ENCODE assay signal across 17 cellular contexts in genomic region chr4:122662701-122663100, GRCh38. TPM values are rescaled to one million over a fixed set of nuclear protein-coding genes. Genes with fewer than 3 reads are reported as not detected.
DNase-seq lines count a peak whose midpoint lies in the region; ATAC-seq and TF ChIP-seq lines count a peak whose summit lies in the region.
"Had no signal": no experiment of that assay in that cellular context is flagged by ENCODE, and none has a peak within 500 bp of the region (broad histone marks: within the 10 kb centered on the region; RNA-seq: fewer than 3 reads in every experiment).

No MANE protein-coding gene starts in this region.

- no peaks in the 10 kb centered on the region for H3K36me3 ChIP-seq in GM23338 (ENCODE audit: insufficient read depth)
- no peaks in the 10 kb centered on the region for H3K36me3 ChIP-seq in mesendoderm (ENCODE audit: control insufficient read depth, insufficient read depth, low read length)
- no peaks in the 10 kb centered on the region for H3K36me3 ChIP-seq in SJCRH30
- H3K36me3 ChIP-seq: BLaER1 had no signal

- no peak overlapping the region for H2AK5ac ChIP-seq in mesendoderm (ENCODE audit: low read length)

- H3K4me1 ChIP-seq in GM23338 (ENCODE audit: insufficient read depth), result no peaks in the 10 kb centered on the region
- H3K4me1 ChIP-seq in mesendoderm (ENCODE audit: control insufficient read depth, low read depth, low read length), result no peaks in the 10 kb centered on the region
- peaks cover 2% of the 10 kb centered on the region; the same call in 1 of the 2 replicates for H3K4me1 ChIP-seq in SJCRH30
- H3K4me1 ChIP-seq: BLaER1 had no signal

- H3K23ac ChIP-seq in mesendoderm (ENCODE audit: low read length), result no peak overlapping the region

- WGBS in mesendoderm (ENCODE audit: extremely low coverage, insufficient coverage, low lambda C conversion rate), result no CpG with 5 or more reads among the region's 2 CpGs

- H3F3A ChIP-seq in GM23338 (replicated peaks; ENCODE audit: low read depth), result no peaks in the 10 kb centered on the region

- no peak for DNase-seq in activated CD4-positive, alpha-beta T cell treated with anti-CD3 and anti-CD28 coated beads, Interleukin-2, amount 10 ng/mL, durations not matched to agents 24 days and 14 days
- DNase-seq in activated CD4-positive, alpha-beta T cell treated with anti-CD3 and anti-CD28 coated beads for 48 hours, result no peak
- peak; percentile 35 for DNase-seq in GM23338 (ENCODE audit: low spot score)
- no peak for DNase-seq in WTC11 (ENCODE audit: low spot score)
- peak; percentile 54 for DNase-seq in mesendoderm
- no peak for DNase-seq in NCI-H1048 (lab: John Stamatoyannopoulos, UW)
- DNase-seq in SJCRH30, result no peak
- DNase-seq: CD8-positive, alpha-beta T cell; DMS79; KBM-7; MV-4-11; NCI-H1436; NCI-H2029 treated with DMSO at 0.1 percent for 48 hours; NCI-H510A; NCI-H774; PC-9 had no signal

- H2BK5ac ChIP-seq in mesendoderm (ENCODE audit: low read length), result no peak overlapping the region

- peaks cover 70% of the 10 kb centered on the region for H3K4me1 Mint-ChIP-seq in activated CD4-positive, alpha-beta T cell treated with anti-CD3 and anti-CD28 coated beads, Interleukin-2, amount 10 ng/mL, durations not matched to agents 24 days and 14 days
- H3K4me1 Mint-ChIP-seq in GM23338 (no peaks in the 10 kb centered on the region; the same call in 2 of the 3 replicates), WTC11 (peaks cover 4% of the 10 kb centered on the region; the same call in 1 of the 2 replicates)

- H3K9me2 ChIP-seq in GM23338 (ENCODE audit: insufficient read depth), result peaks cover 2% of the 10 kb centered on the region; the same call in 1 of the 2 replicates

- no peak overlapping the region for H3K4me3 Mint-ChIP-seq in activated CD4-positive, alpha-beta T cell treated with anti-CD3 and anti-CD28 coated beads, Interleukin-2, amount 10 ng/mL, durations not matched to agents 24 days and 14 days
- H3K4me3 Mint-ChIP-seq in GM23338, result no peak overlapping the region
- H3K4me3 Mint-ChIP-seq in WTC11, result no peak overlapping the region
- H3K4me3 Mint-ChIP-seq: CD8-positive, alpha-beta T cell had no signal

- H3K9ac ChIP-seq in mesendoderm (ENCODE audit: low read length), result no peak overlapping the region
- H3K9ac ChIP-seq: BLaER1 had no signal

- H3K79me1 ChIP-seq in mesendoderm (ENCODE audit: low read length), result no peaks in the 10 kb centered on the region

- peaks cover 8% of the 10 kb centered on the region for H3K9me3 Mint-ChIP-seq in activated CD4-positive, alpha-beta T cell treated with anti-CD3 and anti-CD28 coated beads, Interleukin-2, amount 10 ng/mL, durations not matched to agents 24 days and 14 days
- H3K9me3 Mint-ChIP-seq in GM23338 (no peaks in the 10 kb centered on the region; the same call in 2 of the 3 replicates), WTC11 (peaks cover 1% of the 10 kb centered on the region; the same call in 1 of the 2 replicates)
- H3K9me3 Mint-ChIP-seq: CD8-positive, alpha-beta T cell had no signal

- H3K4me3 ChIP-seq in GM23338, result no peak overlapping the region
- H3K4me3 ChIP-seq in mesendoderm (ENCODE audit: low read length), result no peak overlapping the region
- H3K4me3 ChIP-seq in SJCRH30, result no peak overlapping the region
- H3K4me3 ChIP-seq: BLaER1, PC-9 had no signal

- H4K5ac ChIP-seq in mesendoderm (ENCODE audit: low read length), result no peak overlapping the region

- no peak overlapping the region for H2BK15ac ChIP-seq in mesendoderm (replicated peaks; ENCODE audit: low read depth)

- H3K9me3 ChIP-seq in SJCRH30 (replicated peaks), result no peaks in the 10 kb centered on the region
- H3K9me3 ChIP-seq: BLaER1 had no signal

- no peaks in the 10 kb centered on the region for H3K79me2 ChIP-seq in GM23338 (replicated peaks; ENCODE audit: insufficient read depth)
- no peaks in the 10 kb centered on the region for H3K79me2 ChIP-seq in mesendoderm (ENCODE audit: control insufficient read depth, insufficient read depth, low read length)

- no peak overlapping the region for H2AFZ ChIP-seq in GM23338
- H2AFZ ChIP-seq: PC-9 had no signal

- H2BK120ac ChIP-seq in mesendoderm (ENCODE audit: low read depth, low read length), result no peak overlapping the region

- CTCF ChIA-PET in WTC11 (lab: Charles Lee), result interaction anchor here (1.0 kb wide), 1 partner anchor 54 kb away, joined by 3 read pairs; no protein-coding TSS in a partner anchor

- peaks cover 8% of the 10 kb centered on the region for H3K36me3 Mint-ChIP-seq in activated CD4-positive, alpha-beta T cell treated with anti-CD3 and anti-CD28 coated beads, Interleukin-2, amount 10 ng/mL, durations not matched to agents 24 days and 14 days (ENCODE audit: low read depth)
- H3K36me3 Mint-ChIP-seq in GM23338 (ENCODE audit: low read depth) (no peaks in the 10 kb centered on the region), WTC11 (no peaks in the 10 kb centered on the region)
- H3K36me3 Mint-ChIP-seq: CD8-positive, alpha-beta T cell had no signal

- peak; percentile 94 for ATAC-seq in GM23338
- peak; percentile 94 for ATAC-seq in WTC11
- ATAC-seq: CD8-positive, alpha-beta T cell had no signal

- TF ChIP-seq CTCF in GM23338 (conservative IDR thresholded peaks at IDR 0.05; ENCODE audit: low read depth in 2 of 2) (no peak), WTC11 (IDR thresholded peaks at IDR 0.05) (no peak)

- intact Hi-C loops in activated CD4-positive, alpha-beta T cell treated with anti-CD3 and anti-CD28 coated beads, Interleukin-2, amount 10 ng/mL, durations not matched to agents 24 days and 14 days (cut with micrococcal nuclease), result loop anchor here (10.0 kb wide), 1 partner anchor 752 kb away; no protein-coding TSS in a partner anchor

- no peaks in the 10 kb centered on the region for H3K27me3 Mint-ChIP-seq in activated CD4-positive, alpha-beta T cell treated with anti-CD3 and anti-CD28 coated beads, Interleukin-2, amount 10 ng/mL, durations not matched to agents 24 days and 14 days
- H3K27me3 Mint-ChIP-seq in GM23338 (ENCODE audit: insufficient read depth, low read depth, poor library complexity) (no peaks in the 10 kb centered on the region), WTC11 (ENCODE audit: low read depth) (no peaks in the 10 kb centered on the region; the same call in 1 of the 2 replicates)

- no peak overlapping the region for H3K4me2 ChIP-seq in GM23338
- no peak overlapping the region for H3K4me2 ChIP-seq in mesendoderm (ENCODE audit: low read length)
- H3K4me2 ChIP-seq: BLaER1, PC-9 had no signal

- no peak overlapping the region for H3K4ac ChIP-seq in mesendoderm (ENCODE audit: low read depth, low read length)

- no peak overlapping the region for H3K56ac ChIP-seq in mesendoderm (ENCODE audit: low read length)

- peak overlapping the region; percentile 88 for H3K27ac Mint-ChIP-seq in activated CD4-positive, alpha-beta T cell treated with anti-CD3 and anti-CD28 coated beads, Interleukin-2, amount 10 ng/mL, durations not matched to agents 24 days and 14 days
- no peak overlapping the region for H3K27ac Mint-ChIP-seq in GM23338
- no peak overlapping the region for H3K27ac Mint-ChIP-seq in WTC11
- H3K27ac Mint-ChIP-seq: CD8-positive, alpha-beta T cell had no signal

- POLR2A ChIA-PET in WTC11 (lab: Charles Lee), result no interaction called here

- no peaks in the 10 kb centered on the region for H3K27me3 ChIP-seq in GM23338 (ENCODE audit: insufficient read depth)
- no peaks in the 10 kb centered on the region for H3K27me3 ChIP-seq in mesendoderm (ENCODE audit: insufficient read depth, low read length, poor library complexity)
- no peaks in the 10 kb centered on the region for H3K27me3 ChIP-seq in SJCRH30
- H3K27me3 ChIP-seq: BLaER1 had no signal

- H3K18ac ChIP-seq in mesendoderm (ENCODE audit: low read length), result no peak overlapping the region

- no peak overlapping the region for H4K8ac ChIP-seq in mesendoderm (ENCODE audit: low read depth, low read length)

- H3K27ac ChIP-seq in GM23338 (ENCODE audit: low read depth), result no peak overlapping the region
- no peak overlapping the region for H3K27ac ChIP-seq in mesendoderm (ENCODE audit: low read depth, low read length)
- H3K27ac ChIP-seq in SJCRH30, result no peak overlapping the region
- H3K27ac ChIP-seq: BLaER1, PC-9 had no signal

- no peaks in the 10 kb centered on the region for H4K20me1 ChIP-seq in GM23338 (replicated peaks; ENCODE audit: insufficient read depth)
- H4K20me1 ChIP-seq: BLaER1 had no signal

TF ChIP-seq in GM23338, 12 proteins besides CTCF, POLR2A, EP300 and RAD21 (continues in another document):
- TF ChIP-seq ZNF331 (CRISPR knock-in tag; IDR thresholded peaks at IDR 0.05; ENCODE audit: low read depth), result no peak

TF ChIP-seq in WTC11, 78 proteins besides CTCF, POLR2A, EP300 and RAD21:
- TF ChIP-seq SP1 (CRISPR knock-in tag; conservative IDR thresholded peaks at IDR 0.05), result no peak
- no peak for TF ChIP-seq NFE2L1 (CRISPR knock-in tag; IDR thresholded peaks at IDR 0.05)
- no peak for TF ChIP-seq ZBTB21 (CRISPR knock-in tag; IDR thresholded peaks at IDR 0.05; ENCODE audit: borderline replicate concordance)
- TF ChIP-seq HMGXB4 (CRISPR knock-in tag; IDR thresholded peaks at IDR 0.05), result no peak
- no peak for TF ChIP-seq NR3C1 (CRISPR knock-in tag; conservative IDR thresholded peaks at IDR 0.05; ENCODE audit: low read depth)
- no peak for TF ChIP-seq ZMAT4 (CRISPR knock-in tag; IDR thresholded peaks at IDR 0.05)

RNA-seq across cellular contexts. Expression of gene IL21, which starts 41.8 kb away (rescaled TPM):
- total RNA-seq in activated CD4-positive, alpha-beta T cell treated with anti-CD3 and anti-CD28 coated beads, Interleukin-2, amount 10 ng/mL, durations not matched to agents 24 days and 14 days, result 93.8 and 95.3 TPM in 2 replicates
- not detected in 2 replicates for total RNA-seq in GM23338 (2014; rRNA removed; shearing (Covaris generic))
- polyA plus RNA-seq in GM23338 (2016; fragmentation: Nextera tagmentation; extraction: Ambion mirVana), result not detected in 2 replicates
- total RNA-seq in WTC11 (2021), result not detected in 3 replicates
- not detected for polyA plus RNA-seq in mesendoderm (2013, experiment 1 of 2)
- not detected for polyA plus RNA-seq in mesendoderm (2013, experiment 2 of 2)
- total RNA-seq in SJCRH30 (2014; rRNA removed; shearing (Covaris generic)), result not detected in 2 replicates
- total RNA-seq: CD8-positive, alpha-beta T cell; PC-9 had no signal

Comparison
In these comparisons a context has a peak if more than half of its experiments do, and no peak if none do; other contexts are left out.
1. DNase-seq: peak in GM23338 (single experiment) and mesendoderm (single experiment); none in activated CD4-positive, alpha-beta T cell treated with anti-CD3 and anti-CD28 coated beads, Interleukin-2, amount 10 ng/mL, durations not matched to agents 24 days and 14 days (single experiment), activated CD4-positive, alpha-beta T cell treated with anti-CD3 and anti-CD28 coated beads for 48 hours (single experiment), WTC11 (single experiment), NCI-H1048 (single experiment) and SJCRH30 (0 of 2).
2. RNA of gene IL21, which starts 41.8 kb away (total RNA-seq): 93.8 to 95.3 TPM in activated CD4-positive, alpha-beta T cell treated with anti-CD3 and anti-CD28 coated beads, Interleukin-2, amount 10 ng/mL, durations not matched to agents 24 days and 14 days; not detected in GM23338, not detected in WTC11 and not detected in SJCRH30; every median in the first group is over 10 times any median in the second.